35 cellular contexts compared by ENCODE assay signal in the genomic region with DNA sequence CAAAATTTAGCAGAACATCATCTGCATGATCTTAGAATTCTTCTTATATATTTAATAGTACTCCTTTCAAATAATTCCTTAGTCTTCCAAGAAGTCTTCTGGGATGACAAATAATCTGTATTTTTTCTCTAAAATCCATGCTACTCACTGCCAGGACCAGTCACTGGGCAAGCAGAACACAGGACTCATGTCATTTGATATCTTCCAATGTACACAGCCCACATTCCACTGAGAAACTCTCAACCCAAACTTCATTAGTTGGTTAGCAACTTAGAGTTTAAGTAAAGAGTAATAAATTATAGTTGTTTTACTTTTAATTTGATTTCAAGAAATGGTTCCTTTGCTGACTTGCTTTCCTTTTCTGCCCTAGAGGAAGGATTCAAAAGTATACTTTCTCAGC.
"Had no signal": no experiment of that assay in that cellular context is flagged by ENCODE, and none has a peak within 500 bp of the region (broad histone marks: within the 10 kb centered on the region; RNA-seq: fewer than 3 reads in every experiment).

No MANE protein-coding gene starts in this region.

- H3K27me3 ChIP-seq: MG63 had no signal

- H3K9ac ChIP-seq: KMS-11 had no signal

- H3K4me3 ChIP-seq: MG63 had no signal

- H3K4me2 ChIP-seq: KMS-11 had no signal

- H3K9me3 ChIP-seq: MG63 had no signal

- H3K36me3 ChIP-seq: MG63 had no signal

- DNase-seq: Karpas-422, Kasumi-1, KG1, MG63, MM.1S, MV-4-11, NCI-H1048, NCI-H1092 treated with DMSO at 0.1 percent for 48 hours, NCI-H1105, NCI-H1105 treated with DMSO at 0.1 percent for 48 hours, NCI-H1417, NCI-H1417 treated with DMSO at 0.1 percent for 48 hours, NCI-H1436, NCI-H1436 treated with DMSO at 0.1 percent for 48 hours, NCI-H146, NCI-H1694, NCI-H1694 treated with DMSO at 0.1 percent for 48 hours, NCI-H187, NCI-H187 treated with DMSO at 0.1 percent for 48 hours, NCI-H1930, NCI-H2029, NCI-H2029 treated with DMSO at 0.1 percent for 48 hours, NCI-H2081, NCI-H2081 treated with DMSO at 0.1 percent for 48 hours, NCI-H2107, NCI-H2171, NCI-H2171 treated with DMSO at 0.1 percent for 48 hours, NCI-H2227 treated with DMSO at 0.1 percent for 48 hours, NCI-H226, NCI-H345, NCI-H446, NCI-H446 treated with DMSO at 0.1 percent for 48 hours, NCI-H510A, NCI-H510A treated with DMSO at 0.1 percent for 48 hours had no signal

- H3K27ac ChIP-seq: KMS-11 had no signal
